Comparison of ENCODE assay signal across 11 cellular contexts in the genomic region with DNA sequence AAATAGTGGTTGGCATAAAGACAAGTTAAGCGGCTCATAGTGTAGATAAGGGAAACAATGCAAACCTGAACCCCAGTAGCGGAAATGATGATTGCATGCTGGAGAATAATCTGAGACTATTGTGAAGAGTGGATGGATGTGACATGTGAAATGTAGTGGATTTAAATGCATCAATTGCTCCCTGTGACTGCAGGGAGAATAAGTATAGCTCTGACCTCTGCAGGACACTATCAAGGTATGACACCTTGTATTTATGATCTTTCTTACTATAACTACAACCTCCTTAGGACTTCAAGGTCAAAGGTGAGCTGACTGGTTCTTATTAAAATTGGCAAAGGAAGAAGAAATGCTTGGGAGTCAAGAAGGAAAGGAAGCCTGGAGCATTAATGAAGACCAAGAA.
"Had no signal": no experiment of that assay in that cellular context is flagged by ENCODE, and none has a peak within 500 bp of the region (broad histone marks: within the 10 kb centered on the region; RNA-seq: fewer than 3 reads in every experiment).

No MANE protein-coding gene starts in this region.

- H2AFZ ChIP-seq: GM23248, GM23338 had no signal

- H3K4me1 ChIP-seq: HAP-1 had no signal

- H3K9me3 ChIP-seq: HAP-1 had no signal

- DNase-seq: GM23248, GOT3, H7, H9, HCEC 1CT, HFFc6 had no signal

- H3K27ac ChIP-seq: GM23248 had no signal

- H3K27ac Mint-ChIP-seq: GM23338, HFFc6 had no signal

- ATAC-seq: GM23338, HCT116 had no signal

- FAIRE-seq: H1, H54 had no signal

- H3K9me3 Mint-ChIP-seq: GM23338, H9 had no signal

- H3K9ac ChIP-seq: GM23248 had no signal

- H3K4me2 ChIP-seq: GM23338 had no signal

- H3K4me3 Mint-ChIP-seq: GM23338, H9, HFFc6 had no signal

- H3K36me3 ChIP-seq: HAP-1 had no signal

- H3K4me3 ChIP-seq: GM23248, GM23338, HAP-1 had no signal
